In genomic region chr18:24446953-24447537, GRCh38 we compare ENCODE assay signal across 17 cellular contexts. TPM values are rescaled to one million over a fixed set of nuclear protein-coding genes. Genes with fewer than 3 reads are reported as not detected.
DNase-seq lines count a peak whose midpoint lies in the region; ATAC-seq and TF ChIP-seq lines count a peak whose summit lies in the region.
"Had no signal": no experiment of that assay in that cellular context is flagged by ENCODE, and none has a peak within 500 bp of the region (broad histone marks: within the 10 kb centered on the region; RNA-seq: fewer than 3 reads in every experiment).

No MANE protein-coding gene starts in this region.

- H3K4me2 ChIP-seq in SK-N-SH (no peak overlapping the region), hepatocyte (no peak overlapping the region)

- H2AFZ ChIP-seq in SK-N-SH (ENCODE audit: low read depth) (no peak overlapping the region), hepatocyte (no peak overlapping the region)

- POLR2A ChIA-PET in SK-N-SH (lab: Yijun Ruan, JAX), result no interaction called here

- H3K4me1 ChIP-seq in SK-N-SH (ENCODE audit: control insufficient read depth in 1 of 2, insufficient read depth in 2 of 2, low read depth in 1 of 2, low read length in 1 of 2) (no peaks in the 10 kb centered on the region), hepatocyte (ENCODE audit: insufficient read depth) (no peaks in the 10 kb centered on the region)

- TF ChIP-seq CTCF in HL-60 (IDR thresholded peaks at IDR 0.05; ENCODE audit: insufficient read depth, low read length) (peak; percentile 16), SK-N-SH (IDR thresholded peaks at IDR 0.05) (peak; percentile 35), hepatocyte (IDR thresholded peaks at IDR 0.05; ENCODE audit: poor library complexity) (peak; percentile 31)

- no peak for TF ChIP-seq RAD21 in SK-N-SH (IDR thresholded peaks at IDR 0.05; ENCODE audit: low read length)

- H3K4me3 ChIP-seq in HL-60 (replicated peaks; ENCODE audit: insufficient read depth, low read length) (no peak overlapping the region), SK-N-SH (ENCODE audit: low read depth in 2 of 2, low read length in 1 of 2) (no peak overlapping the region), hepatocyte (no peak overlapping the region)
- H3K4me3 ChIP-seq: thoracic aorta had no signal

- H3K27me3 ChIP-seq in HL-60 (ENCODE audit: insufficient read depth, poor library complexity, severe bottlenecking), result no peaks in the 10 kb centered on the region
- no peaks in the 10 kb centered on the region for H3K27me3 ChIP-seq in SK-N-SH (ENCODE audit: insufficient read depth)
- no peaks in the 10 kb centered on the region for H3K27me3 ChIP-seq in hepatocyte

- H4K20me1 ChIP-seq in SK-N-SH (ENCODE audit: insufficient read depth) (no peaks in the 10 kb centered on the region), hepatocyte (ENCODE audit: insufficient read depth, poor library complexity, severe bottlenecking) (no peaks in the 10 kb centered on the region)

- no peaks in the 10 kb centered on the region for H3K9me2 ChIP-seq in SK-N-SH
- H3K9me2 ChIP-seq in hepatocyte (replicated peaks; ENCODE audit: insufficient read depth), result no peaks in the 10 kb centered on the region

- H3K79me2 ChIP-seq in SK-N-SH (ENCODE audit: insufficient read depth) (no peaks in the 10 kb centered on the region), hepatocyte (no peaks in the 10 kb centered on the region)

- 75% methylated on average over 1 of the region's 1 CpG for WGBS in SK-N-SH (ENCODE audit: low lambda C conversion rate)
- WGBS in hepatocyte (ENCODE audit: low lambda C conversion rate, missing lambda C conversion rate), result 79% methylated on average over 1 of the region's 1 CpG

- no peaks in the 10 kb centered on the region for H3F3A ChIP-seq in SK-N-SH (replicated peaks; ENCODE audit: insufficient read depth)

- no peak overlapping the region for H3K27ac ChIP-seq in HL-60 (replicated peaks)
- no peak overlapping the region for H3K27ac ChIP-seq in SK-N-SH (ENCODE audit: low read depth in 2 of 2, low read length in 1 of 2)
- H3K27ac ChIP-seq in hepatocyte, result no peak overlapping the region
- H3K27ac ChIP-seq: thoracic aorta had no signal

- CTCF ChIA-PET in SK-N-SH (lab: Yijun Ruan, JAX), result interaction anchor here (1.0 to 2.3 kb wide), 4 partner anchors 13 to 88 kb away, joined by 3 to 8 read pairs (median 4); no protein-coding TSS in a partner anchor

- H3K9me3 ChIP-seq in SK-N-SH (no peaks in the 10 kb centered on the region), hepatocyte (ENCODE audit: low read depth) (no peaks in the 10 kb centered on the region)
- H3K9me3 ChIP-seq: thoracic aorta had no signal

- no peak overlapping the region for H3K9ac ChIP-seq in SK-N-SH

- no peak for ATAC-seq in GM19397 (IDR thresholded peaks at IDR 0.05; ENCODE audit: unreplicated experiment)
- no peak for ATAC-seq in HG03097 (IDR thresholded peaks at IDR 0.05; ENCODE audit: low FRiP score, unreplicated experiment)
- ATAC-seq: left cardiac atrium, Right ventricle myocardium inferior had no signal

- DNase-seq in DMS 273 treated with DMSO at 0.1 percent for 48 hours (lab: John Stamatoyannopoulos, UW) (peak; percentile 18), HL-60 (ENCODE audit: low read depth in 1 of 2, low spot score in 1 of 2) (no peak), SK-N-SH (no peak), hepatocyte (ENCODE audit: low spot score) (peak; percentile 27), AML-193 (lab: John Stamatoyannopoulos, UW) (no peak), NCI-H187 (lab: John Stamatoyannopoulos, UW) (no peak)
- DNase-seq: activated CD4-positive, alpha-beta T cell treated with anti-CD3 and anti-CD28 coated beads for 48 hours; activated naive CD8-positive, alpha-beta T cell treated with anti-CD3 and anti-CD28 coated beads, Interleukin-2, amount 10 ng/mL, durations not matched to agents 7 days and 5 days; Calu3; H7; left cardiac atrium; NCI-H2029 had no signal

- H3K36me3 ChIP-seq in SK-N-SH (replicated peaks in 1 of 2; ENCODE audit: control insufficient read depth in 1 of 2, insufficient read depth in 2 of 2, low read length in 1 of 2), result peaks cover 74 to 94% of the 10 kb centered on the region in 2 experiments
- no peaks in the 10 kb centered on the region for H3K36me3 ChIP-seq in hepatocyte (replicated peaks; ENCODE audit: insufficient read depth, low read depth)

- no peak for TF ChIP-seq EP300 in SK-N-SH (IDR thresholded peaks at IDR 0.05; ENCODE audit: borderline replicate concordance in 1 of 2, low read depth in 1 of 2, low read length in 1 of 2)

TF ChIP-seq in SK-N-SH, 30 proteins besides CTCF, POLR2A, EP300 and RAD21:
- no peak for TF ChIP-seq USF2 (IDR thresholded peaks at IDR 0.05; ENCODE audit: borderline replicate concordance, low read depth, low read length)
- no peak for TF ChIP-seq PBX3 (IDR thresholded peaks at IDR 0.05)
- TF ChIP-seq FOXM1 (IDR thresholded peaks at IDR 0.05; ENCODE audit: low read depth), result no peak
- TF ChIP-seq TEAD4 (IDR thresholded peaks at IDR 0.05; ENCODE audit: borderline replicate concordance, insufficient read depth), result no peak
- no peak for TF ChIP-seq SMC3 (IDR thresholded peaks at IDR 0.05; ENCODE audit: low read depth, low read length)
- TF ChIP-seq EZH2phosphoT487 (IDR thresholded peaks at IDR 0.05; ENCODE audit: borderline replicate concordance, low read depth), result no peak
- TF ChIP-seq RXRA (IDR thresholded peaks at IDR 0.05; ENCODE audit: borderline replicate concordance, low read depth), result no peak
- no peak for TF ChIP-seq RFX5 (IDR thresholded peaks at IDR 0.05; ENCODE audit: low read length)
- no peak for TF ChIP-seq JUND (IDR thresholded peaks at IDR 0.05)
- no peak for TF ChIP-seq NRF1 (IDR thresholded peaks at IDR 0.05; ENCODE audit: low read depth, low read length)
- TF ChIP-seq TAF1 (IDR thresholded peaks at IDR 0.05; ENCODE audit: borderline replicate concordance, low read depth, low read length), result no peak
- no peak for TF ChIP-seq GATA2 (CRISPR knock-in tag; IDR thresholded peaks at IDR 0.05)
- no peak for TF ChIP-seq RCOR1 (IDR thresholded peaks at IDR 0.05; ENCODE audit: low read length)
- no peak for TF ChIP-seq POLR2AphosphoS5 (IDR thresholded peaks at IDR 0.05; ENCODE audit: low read depth, low read length)
- TF ChIP-seq SIN3A (IDR thresholded peaks at IDR 0.05; ENCODE audit: borderline replicate concordance, low read depth, low read length), result no peak
- TF ChIP-seq FOSL2 (IDR thresholded peaks at IDR 0.05; ENCODE audit: borderline replicate concordance, low read depth), result no peak
- TF ChIP-seq IRF3 (IDR thresholded peaks at IDR 0.05; ENCODE audit: low read depth, low read length), result no peak
- no peak for TF ChIP-seq TCF12 (IDR thresholded peaks at IDR 0.05)
- TF ChIP-seq ELF1 (IDR thresholded peaks at IDR 0.05), result no peak
TF ChIP-seq in SK-N-SH: peak in this region for 0.

RNA-seq across cellular contexts. Expression of gene HRH4, which starts 13.4 kb away (rescaled TPM):
- not detected in 2 replicates for polyA plus RNA-seq in SK-N-SH (2012; rRNA removed)
- polyA plus RNA-seq in SK-N-SH (2012; cell fraction: cytosol; rRNA removed), result not detected in 2 replicates
- 0.02 TPM in 1 of 2 replicates, not detected in the other for polyA plus RNA-seq in SK-N-SH (2012; cell fraction: nucleus; rRNA removed)
- total RNA-seq in hepatocyte, result not detected in 2 replicates
- not detected in 2 replicates for polyA plus RNA-seq in hepatocyte
- total RNA-seq: H7, left cardiac atrium, posterior vena cava had no signal

RNA-seq across cellular contexts. Expression of gene IMPACT, which starts 20.6 kb away (rescaled TPM):
- 13.0 and 21.5 TPM in 2 replicates for polyA plus RNA-seq in SK-N-SH (2012; rRNA removed)
- 25.2 and 33.6 TPM in 2 replicates for polyA plus RNA-seq in SK-N-SH (2012; cell fraction: cytosol; rRNA removed)
- 9.2 and 15.6 TPM in 2 replicates for polyA plus RNA-seq in SK-N-SH (2012; cell fraction: nucleus; rRNA removed)
- total RNA-seq in hepatocyte, result 28.3 and 36.3 TPM in 2 replicates
- 15.5 and 21.7 TPM in 2 replicates for polyA plus RNA-seq in hepatocyte

RNA-seq across cellular contexts. Expression of gene OSBPL1A, which starts 49.4 kb away (rescaled TPM):
- 21.3 and 26.1 TPM in 2 replicates for polyA plus RNA-seq in SK-N-SH (2012; rRNA removed)
- 28.7 and 30.3 TPM in 2 replicates for polyA plus RNA-seq in SK-N-SH (2012; cell fraction: cytosol; rRNA removed)
- polyA plus RNA-seq in SK-N-SH (2012; cell fraction: nucleus; rRNA removed), result 11.5 and 21.5 TPM in 2 replicates
- 31.3 and 35.6 TPM in 2 replicates for total RNA-seq in hepatocyte
- 24.6 and 26.3 TPM in 2 replicates for polyA plus RNA-seq in hepatocyte

Comparison
In these comparisons a context has a peak if more than half of its experiments do, and no peak if none do; other contexts are left out.
1. DNase-seq: peak in DMS 273 treated with DMSO at 0.1 percent for 48 hours (single experiment) and hepatocyte (single experiment); none in HL-60 (0 of 2), SK-N-SH (single experiment), AML-193 (0 of 2) and NCI-H187 (0 of 2).
2. Peak in every context shown above with its lines, with median percentiles within 50 percentile points of each other: CTCF ChIP-seq.